ENCODE assay signal across 7 cellular contexts in genomic region chr19:5880604-5881078, GRCh38. TPM values are rescaled to one million over a fixed set of nuclear protein-coding genes. Genes with fewer than 3 reads are reported as not detected.
DNase-seq lines count a peak whose midpoint lies in the region; ATAC-seq lines count a peak whose summit lies in the region.
"Had no signal": no experiment of that assay in that cellular context is flagged by ENCODE, and none has a peak within 500 bp of the region (broad histone marks: within the 10 kb centered on the region; RNA-seq: fewer than 3 reads in every experiment).

No MANE protein-coding gene starts in this region.

- H3K27me3 ChIP-seq in adipocyte (replicated peaks; ENCODE audit: control insufficient read depth, insufficient read depth, low read length): peaks cover 6% of the 10 kb centered on the region

- peak overlapping the region; percentile 54 for H3K4me3 ChIP-seq in adipocyte (ENCODE audit: low read length)

- DNase-seq in AG20443 (ENCODE audit: low spot score) (peak; percentile 85), adipocyte (ENCODE audit: low read depth) (peak; percentile 19), left colon (peak; percentile 45 to 68)
- DNase-seq: CD4-positive, CD25-positive, alpha-beta regulatory T cell had no signal

- no peaks in the 10 kb centered on the region for H3K9me3 ChIP-seq in adipocyte (ENCODE audit: control insufficient read depth, low read length)

- intact Hi-C loops in left colon (cut with DNase I, micrococcal nuclease): no loop called here

- ATAC-seq in left colon (peak; percentile 46), GM18868 (IDR thresholded peaks at IDR 0.05; ENCODE audit: unreplicated experiment) (no peak), GM21576 (IDR thresholded peaks at IDR 0.05; ENCODE audit: unreplicated experiment) (no peak), HG03108 (IDR thresholded peaks at IDR 0.05; ENCODE audit: unreplicated experiment) (no peak)

- H3K36me3 ChIP-seq in adipocyte (ENCODE audit: control insufficient read depth, insufficient read depth, low read length, severe bottlenecking): no peaks in the 10 kb centered on the region

- peak overlapping the region; percentile 66 for H3K9ac ChIP-seq in adipocyte (ENCODE audit: low read length)

- peaks cover 19% of the 10 kb centered on the region for H3K4me1 ChIP-seq in adipocyte (ENCODE audit: control insufficient read depth, insufficient read depth, low read length)

RNA-seq across cellular contexts. Expression of gene FUT5, which starts 10.3 kb away (rescaled TPM):
- total RNA-seq in left colon: not detected

RNA-seq across cellular contexts. Expression of gene NDUFA11, which starts 22.9 kb away (rescaled TPM):
- 100 to 1,000 TPM; 175 to 187 TPM for total RNA-seq in left colon

RNA-seq across cellular contexts. Expression of gene VMAC, which starts 24.0 kb away (rescaled TPM):
- total RNA-seq in left colon: 1 to 10 TPM; 6.0 to 6.3 TPM

RNA-seq across cellular contexts. Expression of gene FUT3, which starts 29.4 kb away (rescaled TPM):
- total RNA-seq in left colon: 100 to 1,000 TPM; 224 to 253 TPM
- total RNA-seq: CD4-positive, CD25-positive, alpha-beta regulatory T cell had no signal

RNA-seq across cellular contexts. Expression of gene CAPS, which starts 33.4 kb away (rescaled TPM):
- total RNA-seq in left colon: 10 to 100 TPM; 14.3 to 18.6 TPM

Comparison
In these comparisons a context has a peak if more than half of its experiments do, and no peak if none do; other contexts are left out.
1. DNase-seq: peak in every context shown above with its lines; median percentile 85 in AG20443; 56 in left colon; 19 in adipocyte.